Comparison of ENCODE assay signal across 8 cellular contexts in the genomic region with DNA sequence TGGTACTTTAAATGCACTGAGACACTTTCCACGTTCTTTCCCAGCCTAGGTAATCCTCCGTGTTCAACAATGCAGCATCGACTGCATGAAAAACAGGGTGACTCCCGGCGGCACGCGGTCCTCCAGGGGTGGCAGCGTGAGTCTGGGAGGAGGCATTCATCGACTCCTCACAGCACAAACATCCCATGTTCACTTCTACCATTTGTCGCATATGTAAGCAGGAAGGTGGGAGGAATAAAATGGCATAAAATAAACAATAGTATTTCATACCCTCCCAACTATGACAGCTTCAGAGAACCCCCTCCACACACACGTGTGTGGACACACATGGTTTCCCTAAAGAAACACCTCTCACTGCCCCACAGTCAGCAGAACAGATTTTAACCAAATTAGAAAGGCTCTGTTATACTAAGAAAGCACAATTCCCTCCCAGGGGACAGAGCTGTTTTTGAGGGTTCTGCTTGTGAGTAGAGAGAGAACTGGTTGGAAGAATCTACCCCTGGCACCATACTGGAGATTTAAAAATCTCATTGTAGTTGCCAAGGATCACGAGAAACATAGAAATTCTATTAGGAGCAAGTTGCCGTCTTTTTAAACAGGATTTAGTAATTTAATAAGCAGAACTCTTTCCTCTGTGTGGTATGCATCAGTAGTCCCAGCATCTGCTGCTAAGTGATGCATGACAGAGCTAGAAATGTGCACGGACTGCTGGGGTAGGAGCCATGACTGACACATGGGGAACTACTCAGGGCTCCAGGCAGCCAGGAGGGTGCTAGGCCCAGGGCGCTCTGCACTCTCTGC. TPM values are rescaled to one million over a fixed set of nuclear protein-coding genes. Genes with fewer than 3 reads are reported as not detected.
A peak's percentile ranks its signal among the peaks of the same experiment; 100 is the strongest.
DNase-seq lines count a peak whose midpoint lies in the region; ATAC-seq, FAIRE-seq and TF ChIP-seq lines count a peak whose summit lies in the region.

No MANE protein-coding gene starts in this region.

- no peak overlapping the region for H3K4me3 Mint-ChIP-seq in HFFc6

- ATAC-seq in GM18508 (IDR thresholded peaks at IDR 0.05; ENCODE audit: insufficient read depth, unreplicated experiment) (peak; percentile 71), HG02678 (IDR thresholded peaks at IDR 0.05; ENCODE audit: unreplicated experiment) (peak; percentile 73)

- no peak for TF ChIP-seq POLR2A in transverse colon (IDR thresholded peaks at IDR 0.05)

- TF ChIP-seq EP300 in transverse colon (IDR thresholded peaks at IDR 0.05; ENCODE audit: low read depth): no peak

- intact Hi-C loops in transverse colon (cut with DNase I; ENCODE audit: low total_unique reads): no loop called here

- H3K4me1 ChIP-seq in transverse colon: peaks cover 0 to 31% (median 22%) of the 10 kb centered on the region in 4 donors

- peaks cover 6% of the 10 kb centered on the region for H3K27me3 Mint-ChIP-seq in HFFc6 (ENCODE audit: insufficient read depth)

- no peak for FAIRE-seq in HTR-8/SVneo (lab: Jason Lieb, UNC)

- no peaks in the 10 kb centered on the region for H3K9me3 Mint-ChIP-seq in HFFc6

- no peak overlapping the region for H3K4me3 ChIP-seq in transverse colon

- peaks cover 7% of the 10 kb centered on the region; the same call in 1 of the 2 replicates for H3K36me3 Mint-ChIP-seq in HFFc6 (ENCODE audit: low read depth)

- H3K27ac ChIP-seq in transverse colon: no peak overlapping the region

- TF ChIP-seq CTCF in HFFc6 (IDR thresholded peaks at IDR 0.05) (no peak), transverse colon (IDR thresholded peaks at IDR 0.05) (no peak)

- H3K27ac Mint-ChIP-seq in HFFc6: no peak overlapping the region

- no peaks in the 10 kb centered on the region for H3K36me3 ChIP-seq in transverse colon

- no peaks in the 10 kb centered on the region for H3K9me3 ChIP-seq in transverse colon

- peak; percentile 66 for DNase-seq in NCI-H2171 (lab: John Stamatoyannopoulos, UW)
- DNase-seq in lung microvascular endothelial cell (ENCODE audit: low read depth in 2 of 2): peak; percentile 40 to 62
- no peak for DNase-seq in HFFc6
- DNase-seq in stimulated activated naive CD4-positive, alpha-beta T cell treated with Interleukin-2 at 50 U/mL for 16 hours (lab: John Stamatoyannopoulos, UW): no peak
- no peak for DNase-seq in transverse colon
- DNase-seq in HTR-8/SVneo (ENCODE audit: insufficient read length, low spot score): no peak

- no peaks in the 10 kb centered on the region for H3K27me3 ChIP-seq in transverse colon

- WGBS in transverse colon (ENCODE audit: low coverage in 1 of 2), 2 donors: 72 to 83% methylated on average over 6 to 15 of the region's 15 CpGs

- H3K4me1 Mint-ChIP-seq in HFFc6 (ENCODE audit: low read depth): peaks cover 31% of the 10 kb centered on the region

- in situ Hi-C loops in transverse colon (cut with MboI; ENCODE audit: low pct_ligation_motif_present in 1 of 4, low pct_unique_long_range_greater_than_20kb in 1 of 4, low sequenced_read_pairs in 3 of 4): loop anchor here (25.0 kb wide), 3 partner anchors 271 to 846 kb away; partner anchors contain the start of gene PPP1R2 (in 2 of the 4)

RNA-seq across cellular contexts. Expression of gene FAM43A, which starts 6.0 kb away (rescaled TPM):
- total RNA-seq in lung microvascular endothelial cell (93.1 and 227 TPM in 2 replicates), transverse colon (100 to 1,000 TPM in 2 of 4 donors, 10 to 100 TPM in 2; 31.2 to 111 (median 95.9) TPM)
- 10 to 100 TPM; 10.6 to 28.5 (median 11.6) TPM for total RNA-seq in HFFc6 (2021; fragmentation: NEBNext Ultra II Directional; extraction: Animal tissue kit (Norgen Biotek cat#: 25700))

RNA-seq across cellular contexts. Expression of gene LSG1, which starts 19.7 kb away (rescaled TPM):
- total RNA-seq in lung microvascular endothelial cell: 48.6 and 54.6 TPM in 2 replicates
- 10 to 100 TPM; 26.4 to 31.7 (median 29.3) TPM for total RNA-seq in HFFc6 (2021; fragmentation: NEBNext Ultra II Directional; extraction: Animal tissue kit (Norgen Biotek cat#: 25700))
- total RNA-seq in transverse colon: 10 to 100 TPM; 18.7 to 69.9 (median 52.8) TPM

RNA-seq across cellular contexts. Expression of gene TMEM44, which starts 58.5 kb away (rescaled TPM):
- total RNA-seq in lung microvascular endothelial cell (27.5 and 48.6 TPM in 2 replicates), transverse colon (100 to 1,000 TPM in 1 of 4 donors, 10 to 100 TPM in 3; 52.0 to 101 (median 58.8) TPM)
- 10 to 100 TPM; 11.8 to 14.0 (median 13.2) TPM for total RNA-seq in HFFc6 (2021; fragmentation: NEBNext Ultra II Directional; extraction: Animal tissue kit (Norgen Biotek cat#: 25700))

Comparison
In these comparisons a context has a peak if more than half of its experiments do, and no peak if none do; other contexts are left out.
1. DNase-seq: peak in NCI-H2171 (single experiment) and lung microvascular endothelial cell (2 of 2); none in HFFc6 (single experiment), stimulated activated naive CD4-positive, alpha-beta T cell treated with Interleukin-2 at 50 U/mL for 16 hours (single experiment), transverse colon (single experiment) and HTR-8/SVneo (single experiment).